In the genomic region with DNA sequence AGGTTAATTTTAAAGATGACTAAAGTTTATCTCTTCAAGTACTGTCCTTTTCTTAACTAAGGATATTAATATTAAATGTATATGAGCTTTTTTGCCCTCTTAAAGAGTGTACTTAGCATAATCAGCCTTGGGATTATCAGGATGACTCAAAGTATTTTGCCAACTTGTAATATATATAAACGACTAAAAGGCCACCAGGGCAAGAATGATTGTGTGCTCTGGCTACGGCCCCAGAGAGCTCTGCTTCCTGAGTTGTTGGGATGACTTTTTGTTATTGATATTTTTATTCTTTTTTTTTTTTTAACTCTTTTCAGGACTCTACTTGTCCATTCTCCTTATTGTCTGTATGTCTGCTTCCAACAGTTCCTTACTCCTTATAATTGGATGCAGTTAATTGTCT, we compare ENCODE assay signal across 9 cellular contexts. TPM values are rescaled to one million over a fixed set of nuclear protein-coding genes. Genes with fewer than 3 reads are reported as not detected.
"Had no signal": no experiment of that assay in that cellular context is flagged by ENCODE, and none has a peak within 500 bp of the region (broad histone marks: within the 10 kb centered on the region; RNA-seq: fewer than 3 reads in every experiment).

No MANE protein-coding gene starts in this region.

- DNase-seq: GM23248, GOT3, H7, HFFc6, KBM-7 had no signal

- H2AFZ ChIP-seq: GM23248 had no signal

- H3K4me1 ChIP-seq: HAP-1 had no signal

- H3K9me3 ChIP-seq: HAP-1 had no signal

- FAIRE-seq: HTR-8/SVneo had no signal

- H3K36me3 ChIP-seq: HAP-1 had no signal

- H3K4me3 ChIP-seq: GM23248, HAP-1 had no signal

- H3K9ac ChIP-seq: GM23248 had no signal

- H3K27ac ChIP-seq: GM23248 had no signal

RNA-seq across cellular contexts. Expression of a gene that starts 14.8 kb away (rescaled TPM):
- total RNA-seq: H7, HT-29 had no signal
- polyA plus RNA-seq: IgD-negative memory B cell had no signal
